In genomic region chr9:125476645-125477044, GRCh38 we compare ENCODE assay signal across 2 cellular contexts.
A peak's percentile ranks its signal among the peaks of the same experiment; 100 is the strongest.
TF ChIP-seq lines count a peak whose summit lies in the region.

No MANE protein-coding gene starts in this region.

TF ChIP-seq in GM23338, 12 proteins besides CTCF, POLR2A, EP300 and RAD21 (continued from another document):
- TF ChIP-seq ZNF462 (CRISPR knock-in tag; IDR thresholded peaks at IDR 0.05) (no peak), REST (IDR thresholded peaks at IDR 0.05; ENCODE audit: unreplicated experiment) (no peak), POLR2AphosphoS5 (IDR thresholded peaks at IDR 0.05; ENCODE audit: low read depth) (no peak), CREB1 (CRISPR knock-in tag; IDR thresholded peaks at IDR 0.05; ENCODE audit: low read depth) (no peak), ZNF114 (CRISPR knock-in tag; IDR thresholded peaks at IDR 0.05) (no peak), ZNF331 (CRISPR knock-in tag; IDR thresholded peaks at IDR 0.05; ENCODE audit: low read depth) (no peak), ETS1 (IDR thresholded peaks at IDR 0.05) (no peak), EZH2phosphoT487 (IDR thresholded peaks at IDR 0.05; ENCODE audit: unreplicated experiment) (no peak), JUNB (IDR thresholded peaks at IDR 0.05; ENCODE audit: unreplicated experiment) (no peak), NANOG (IDR thresholded peaks at IDR 0.05; ENCODE audit: borderline replicate concordance) (no peak), STAT1 (IDR thresholded peaks at IDR 0.05; ENCODE audit: unreplicated experiment) (no peak)
TF ChIP-seq in GM23338: peak in this region for 0.

TF ChIP-seq in HepG2, 621 proteins besides CTCF, POLR2A, EP300 and RAD21 (continued from another document):
- no peak for TF ChIP-seq LRRFIP1 (CRISPR knock-in tag; conservative IDR thresholded peaks at IDR 0.05)
- peak; percentile 35; the same call in 1 of the 2 replicates for TF ChIP-seq SOX5 (CRISPR knock-in tag; IDR thresholded peaks at IDR 0.05; ENCODE audit: borderline replicate concordance)
- no peak for TF ChIP-seq ZMAT5 (CRISPR knock-in tag; IDR thresholded peaks at IDR 0.05; ENCODE audit: borderline replicate concordance, low read depth)
- no peak for TF ChIP-seq ZNF335 (CRISPR knock-in tag; IDR thresholded peaks at IDR 0.05)
- TF ChIP-seq POGK (CRISPR knock-in tag; conservative IDR thresholded peaks at IDR 0.05), result no peak
- TF ChIP-seq SRF (IDR thresholded peaks at IDR 0.05; ENCODE audit: low read depth, low read length), result peak; percentile 51; the same call in 1 of the 2 replicates
- no peak for TF ChIP-seq PCBP2 (optimal IDR thresholded peaks at IDR 0.05; ENCODE audit: low read depth, low read length, poor library complexity, severe bottlenecking)
- no peak for TF ChIP-seq MTA1 (CRISPR knock-in tag; IDR thresholded peaks at IDR 0.05; ENCODE audit: borderline replicate concordance)
- TF ChIP-seq TEAD3 (CRISPR knock-in tag; optimal IDR thresholded peaks at IDR 0.05; ENCODE audit: borderline replicate concordance), result peak; percentile 12
- no peak for TF ChIP-seq ZNF660 (CRISPR knock-in tag; IDR thresholded peaks at IDR 0.05; ENCODE audit: borderline replicate concordance, low read depth)
- peak; percentile 47 for TF ChIP-seq ZFX (CRISPR knock-in tag; IDR thresholded peaks at IDR 0.05; ENCODE audit: low read depth)
- peak; percentile 56; the same call in 1 of the 2 replicates for TF ChIP-seq HNF1A (IDR thresholded peaks at IDR 0.05; ENCODE audit: low read depth)
- no peak for TF ChIP-seq HNF1A (CRISPR knock-in tag; IDR thresholded peaks at IDR 0.05; ENCODE audit: borderline replicate concordance)
- no peak for TF ChIP-seq ZNF138 (CRISPR knock-in tag; IDR thresholded peaks at IDR 0.05; ENCODE audit: low read depth)
- TF ChIP-seq RBM39 (IDR thresholded peaks at IDR 0.05; ENCODE audit: low read depth, low read length, poor library complexity, severe bottlenecking), result no peak
- TF ChIP-seq ZNF264 (CRISPR knock-in tag; IDR thresholded peaks at IDR 0.05), result no peak
- no peak for TF ChIP-seq MTA3 (CRISPR knock-in tag; IDR thresholded peaks at IDR 0.05)
- no peak for TF ChIP-seq FOXP1 (IDR thresholded peaks at IDR 0.05)
- TF ChIP-seq FOXP1 (CRISPR knock-in tag; IDR thresholded peaks at IDR 0.05), result peak; percentile 39; the same call in 1 of the 2 replicates
- TF ChIP-seq ZFY (CRISPR knock-in tag; IDR thresholded peaks at IDR 0.05), result peak; percentile 58
- peak; percentile 87 to 88 for TF ChIP-seq MAFK (conservative IDR thresholded peaks at IDR 0.05 in 1 of 2, IDR thresholded peaks at IDR 0.05 in 1 of 2; ENCODE audit: low read length in 2 of 2)
- 0 out of 2 replicates have a peak, but pooled peaks have one; percentile 29 for TF ChIP-seq PAXIP1 (CRISPR knock-in tag; conservative IDR thresholded peaks at IDR 0.05)
